ENCODE assay signal across 1 cellular context in the genomic region with DNA sequence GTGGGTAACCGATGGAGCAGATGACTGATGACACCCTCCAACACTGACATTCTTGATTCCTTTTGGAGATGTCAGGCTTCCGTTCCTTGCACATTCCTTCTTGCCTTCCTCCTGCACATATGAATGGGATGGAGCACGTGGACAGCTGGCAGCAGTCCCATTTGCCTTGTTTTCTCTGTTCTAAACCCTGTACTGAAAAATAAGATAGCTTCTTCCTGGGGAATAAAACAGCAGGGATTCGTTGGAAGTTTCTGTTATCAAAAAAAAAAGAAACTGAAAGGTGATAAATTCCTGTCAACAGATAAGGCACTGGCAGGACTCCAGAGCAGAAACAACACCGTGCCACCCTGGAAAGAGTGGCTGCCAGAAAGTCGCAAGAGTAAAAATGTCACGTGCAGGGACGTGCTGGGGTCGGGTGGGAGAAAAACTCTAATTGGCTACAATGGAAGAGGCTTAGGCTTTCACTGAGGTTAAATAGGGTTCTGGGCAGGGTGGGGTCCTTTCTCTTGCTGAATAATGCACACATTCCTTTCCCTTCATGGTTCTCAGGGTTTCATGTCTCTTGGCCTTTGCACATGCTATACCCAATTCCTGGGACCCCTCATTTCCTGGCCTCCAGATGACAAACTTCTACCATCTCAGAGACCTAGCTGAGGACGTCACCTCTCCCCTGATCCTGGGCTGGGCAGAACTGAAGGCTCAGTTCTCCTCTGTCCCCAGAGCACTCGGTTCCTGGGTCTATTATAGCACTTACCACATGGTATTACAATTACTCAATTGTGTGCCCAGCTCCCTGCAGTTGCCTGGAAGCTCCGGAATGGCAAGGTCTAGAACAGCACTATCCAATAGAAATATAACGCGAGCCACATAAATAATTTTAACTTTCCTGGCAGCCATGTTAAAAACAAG.
TF ChIP-seq lines count a peak whose summit lies in the region.

No MANE protein-coding gene starts in this region.

TF ChIP-seq in HEK293, 187 proteins besides CTCF, POLR2A, EP300 and RAD21 (continued from another document and continues in another):
- TF ChIP-seq, protein P1, sequence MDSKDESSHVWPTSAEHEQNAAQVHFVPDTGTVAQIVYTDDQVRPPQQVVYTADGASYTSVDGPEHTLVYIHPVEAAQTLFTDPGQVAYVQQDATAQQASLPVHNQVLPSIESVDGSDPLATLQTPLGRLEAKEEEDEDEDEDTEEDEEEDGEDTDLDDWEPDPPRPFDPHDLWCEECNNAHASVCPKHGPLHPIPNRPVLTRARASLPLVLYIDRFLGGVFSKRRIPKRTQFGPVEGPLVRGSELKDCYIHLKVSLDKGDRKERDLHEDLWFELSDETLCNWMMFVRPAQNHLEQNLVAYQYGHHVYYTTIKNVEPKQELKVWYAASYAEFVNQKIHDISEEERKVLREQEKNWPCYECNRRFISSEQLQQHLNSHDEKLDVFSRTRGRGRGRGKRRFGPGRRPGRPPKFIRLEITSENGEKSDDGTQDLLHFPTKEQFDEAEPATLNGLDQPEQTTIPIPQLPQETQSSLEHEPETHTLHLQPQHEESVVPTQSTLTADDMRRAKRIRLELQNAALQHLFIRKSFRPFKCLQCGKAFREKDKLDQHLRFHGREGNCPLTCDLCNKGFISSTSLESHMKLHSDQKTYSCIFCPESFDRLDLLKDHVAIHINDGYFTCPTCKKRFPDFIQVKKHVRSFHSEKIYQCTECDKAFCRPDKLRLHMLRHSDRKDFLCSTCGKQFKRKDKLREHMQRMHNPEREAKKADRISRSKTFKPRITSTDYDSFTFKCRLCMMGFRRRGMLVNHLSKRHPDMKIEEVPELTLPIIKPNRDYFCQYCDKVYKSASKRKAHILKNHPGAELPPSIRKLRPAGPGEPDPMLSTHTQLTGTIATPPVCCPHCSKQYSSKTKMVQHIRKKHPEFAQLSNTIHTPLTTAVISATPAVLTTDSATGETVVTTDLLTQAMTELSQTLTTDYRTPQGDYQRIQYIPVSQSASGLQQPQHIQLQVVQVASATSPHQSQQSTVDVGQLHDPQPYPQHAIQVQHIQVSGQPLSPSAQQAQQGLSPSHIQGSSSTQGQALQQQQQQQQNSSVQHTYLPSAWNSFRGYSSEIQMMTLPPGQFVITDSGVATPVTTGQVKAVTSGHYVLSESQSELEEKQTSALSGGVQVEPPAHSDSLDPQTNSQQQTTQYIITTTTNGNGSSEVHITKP (tag by site-specific recombination; IDR thresholded peaks at IDR 0.05) = peak; percentile 55
- TF ChIP-seq ZEB2 (tag by site-specific recombination; IDR thresholded peaks at IDR 0.05) (peak; percentile 32; the same call in 1 of the 2 replicates), KLF7 (tag by site-specific recombination; IDR thresholded peaks at IDR 0.05; ENCODE audit: borderline replicate concordance) (peak; percentile 18; the same call in 1 of the 2 replicates), ZNF624 (tag by site-specific recombination; IDR thresholded peaks at IDR 0.05) (no peak), GFI1B (tag by site-specific recombination; IDR thresholded peaks at IDR 0.05) (no peak), ZNF184 (tag by site-specific recombination; IDR thresholded peaks at IDR 0.05) (no peak), ZNF2 (tag by site-specific recombination; IDR thresholded peaks at IDR 0.05) (no peak), ZNF791 (tag by site-specific recombination; IDR thresholded peaks at IDR 0.05) (no peak), ZNF138 (tag by site-specific recombination; IDR thresholded peaks at IDR 0.05; ENCODE audit: borderline replicate concordance) (no peak), ZBTB17 (tag by site-specific recombination; IDR thresholded peaks at IDR 0.05) (peak; percentile 33; the same call in 1 of the 2 replicates), KLF10 (tag by site-specific recombination; IDR thresholded peaks at IDR 0.05) (0 out of 2 replicates have a peak, but pooled peaks have one; percentile 25), KLF1 (tag by site-specific recombination; IDR thresholded peaks at IDR 0.05) (0 out of 2 replicates have a peak, but pooled peaks have one; percentile 12), ZNF521 (tag by site-specific recombination; IDR thresholded peaks at IDR 0.05) (no peak), ZNF600 (tag by site-specific recombination; IDR thresholded peaks at IDR 0.05) (peak; percentile 76), SP7 (tag by site-specific recombination; IDR thresholded peaks at IDR 0.05) (peak; percentile 37; the same call in 1 of the 2 replicates), ZNF423 (tag by site-specific recombination; IDR thresholded peaks at IDR 0.05) (peak; percentile 39; the same call in 1 of the 2 replicates), ZXDB (tag by site-specific recombination; IDR thresholded peaks at IDR 0.05) (peak; percentile 91)
- TF ChIP-seq, protein P2, sequence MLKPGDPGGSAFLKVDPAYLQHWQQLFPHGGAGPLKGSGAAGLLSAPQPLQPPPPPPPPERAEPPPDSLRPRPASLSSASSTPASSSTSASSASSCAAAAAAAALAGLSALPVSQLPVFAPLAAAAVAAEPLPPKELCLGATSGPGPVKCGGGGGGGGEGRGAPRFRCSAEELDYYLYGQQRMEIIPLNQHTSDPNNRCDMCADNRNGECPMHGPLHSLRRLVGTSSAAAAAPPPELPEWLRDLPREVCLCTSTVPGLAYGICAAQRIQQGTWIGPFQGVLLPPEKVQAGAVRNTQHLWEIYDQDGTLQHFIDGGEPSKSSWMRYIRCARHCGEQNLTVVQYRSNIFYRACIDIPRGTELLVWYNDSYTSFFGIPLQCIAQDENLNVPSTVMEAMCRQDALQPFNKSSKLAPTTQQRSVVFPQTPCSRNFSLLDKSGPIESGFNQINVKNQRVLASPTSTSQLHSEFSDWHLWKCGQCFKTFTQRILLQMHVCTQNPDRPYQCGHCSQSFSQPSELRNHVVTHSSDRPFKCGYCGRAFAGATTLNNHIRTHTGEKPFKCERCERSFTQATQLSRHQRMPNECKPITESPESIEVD (tag by site-specific recombination; IDR thresholded peaks at IDR 0.05) = peak; percentile 96
- TF ChIP-seq, protein P3, sequence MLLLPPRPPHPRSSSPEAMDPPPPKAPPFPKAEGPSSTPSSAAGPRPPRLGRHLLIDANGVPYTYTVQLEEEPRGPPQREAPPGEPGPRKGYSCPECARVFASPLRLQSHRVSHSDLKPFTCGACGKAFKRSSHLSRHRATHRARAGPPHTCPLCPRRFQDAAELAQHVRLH (tag by site-specific recombination; IDR thresholded peaks at IDR 0.05) = peak; percentile 10; the same call in 1 of the 2 replicates
- TF ChIP-seq, protein P4, sequence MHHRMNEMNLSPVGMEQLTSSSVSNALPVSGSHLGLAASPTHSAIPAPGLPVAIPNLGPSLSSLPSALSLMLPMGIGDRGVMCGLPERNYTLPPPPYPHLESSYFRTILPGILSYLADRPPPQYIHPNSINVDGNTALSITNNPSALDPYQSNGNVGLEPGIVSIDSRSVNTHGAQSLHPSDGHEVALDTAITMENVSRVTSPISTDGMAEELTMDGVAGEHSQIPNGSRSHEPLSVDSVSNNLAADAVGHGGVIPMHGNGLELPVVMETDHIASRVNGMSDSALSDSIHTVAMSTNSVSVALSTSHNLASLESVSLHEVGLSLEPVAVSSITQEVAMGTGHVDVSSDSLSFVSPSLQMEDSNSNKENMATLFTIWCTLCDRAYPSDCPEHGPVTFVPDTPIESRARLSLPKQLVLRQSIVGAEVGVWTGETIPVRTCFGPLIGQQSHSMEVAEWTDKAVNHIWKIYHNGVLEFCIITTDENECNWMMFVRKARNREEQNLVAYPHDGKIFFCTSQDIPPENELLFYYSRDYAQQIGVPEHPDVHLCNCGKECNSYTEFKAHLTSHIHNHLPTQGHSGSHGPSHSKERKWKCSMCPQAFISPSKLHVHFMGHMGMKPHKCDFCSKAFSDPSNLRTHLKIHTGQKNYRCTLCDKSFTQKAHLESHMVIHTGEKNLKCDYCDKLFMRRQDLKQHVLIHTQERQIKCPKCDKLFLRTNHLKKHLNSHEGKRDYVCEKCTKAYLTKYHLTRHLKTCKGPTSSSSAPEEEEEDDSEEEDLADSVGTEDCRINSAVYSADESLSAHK (tag by site-specific recombination; IDR thresholded peaks at IDR 0.05) = peak; percentile 90
- TF ChIP-seq, protein P5, sequence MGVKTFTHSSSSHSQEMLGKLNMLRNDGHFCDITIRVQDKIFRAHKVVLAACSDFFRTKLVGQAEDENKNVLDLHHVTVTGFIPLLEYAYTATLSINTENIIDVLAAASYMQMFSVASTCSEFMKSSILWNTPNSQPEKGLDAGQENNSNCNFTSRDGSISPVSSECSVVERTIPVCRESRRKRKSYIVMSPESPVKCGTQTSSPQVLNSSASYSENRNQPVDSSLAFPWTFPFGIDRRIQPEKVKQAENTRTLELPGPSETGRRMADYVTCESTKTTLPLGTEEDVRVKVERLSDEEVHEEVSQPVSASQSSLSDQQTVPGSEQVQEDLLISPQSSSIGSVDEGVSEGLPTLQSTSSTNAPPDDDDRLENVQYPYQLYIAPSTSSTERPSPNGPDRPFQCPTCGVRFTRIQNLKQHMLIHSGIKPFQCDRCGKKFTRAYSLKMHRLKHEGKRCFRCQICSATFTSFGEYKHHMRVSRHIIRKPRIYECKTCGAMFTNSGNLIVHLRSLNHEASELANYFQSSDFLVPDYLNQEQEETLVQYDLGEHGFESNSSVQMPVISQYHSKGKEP (tag by site-specific recombination; IDR thresholded peaks at IDR 0.05) = peak; percentile 38; the same call in 1 of the 2 replicates
- TF ChIP-seq, protein P6, sequence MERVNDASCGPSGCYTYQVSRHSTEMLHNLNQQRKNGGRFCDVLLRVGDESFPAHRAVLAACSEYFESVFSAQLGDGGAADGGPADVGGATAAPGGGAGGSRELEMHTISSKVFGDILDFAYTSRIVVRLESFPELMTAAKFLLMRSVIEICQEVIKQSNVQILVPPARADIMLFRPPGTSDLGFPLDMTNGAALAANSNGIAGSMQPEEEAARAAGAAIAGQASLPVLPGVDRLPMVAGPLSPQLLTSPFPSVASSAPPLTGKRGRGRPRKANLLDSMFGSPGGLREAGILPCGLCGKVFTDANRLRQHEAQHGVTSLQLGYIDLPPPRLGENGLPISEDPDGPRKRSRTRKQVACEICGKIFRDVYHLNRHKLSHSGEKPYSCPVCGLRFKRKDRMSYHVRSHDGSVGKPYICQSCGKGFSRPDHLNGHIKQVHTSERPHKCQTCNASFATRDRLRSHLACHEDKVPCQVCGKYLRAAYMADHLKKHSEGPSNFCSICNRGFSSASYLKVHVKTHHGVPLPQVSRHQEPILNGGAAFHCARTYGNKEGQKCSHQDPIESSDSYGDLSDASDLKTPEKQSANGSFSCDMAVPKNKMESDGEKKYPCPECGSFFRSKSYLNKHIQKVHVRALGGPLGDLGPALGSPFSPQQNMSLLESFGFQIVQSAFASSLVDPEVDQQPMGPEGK (tag by site-specific recombination; IDR thresholded peaks at IDR 0.05) = peak; percentile 59
- TF ChIP-seq, protein P7, sequence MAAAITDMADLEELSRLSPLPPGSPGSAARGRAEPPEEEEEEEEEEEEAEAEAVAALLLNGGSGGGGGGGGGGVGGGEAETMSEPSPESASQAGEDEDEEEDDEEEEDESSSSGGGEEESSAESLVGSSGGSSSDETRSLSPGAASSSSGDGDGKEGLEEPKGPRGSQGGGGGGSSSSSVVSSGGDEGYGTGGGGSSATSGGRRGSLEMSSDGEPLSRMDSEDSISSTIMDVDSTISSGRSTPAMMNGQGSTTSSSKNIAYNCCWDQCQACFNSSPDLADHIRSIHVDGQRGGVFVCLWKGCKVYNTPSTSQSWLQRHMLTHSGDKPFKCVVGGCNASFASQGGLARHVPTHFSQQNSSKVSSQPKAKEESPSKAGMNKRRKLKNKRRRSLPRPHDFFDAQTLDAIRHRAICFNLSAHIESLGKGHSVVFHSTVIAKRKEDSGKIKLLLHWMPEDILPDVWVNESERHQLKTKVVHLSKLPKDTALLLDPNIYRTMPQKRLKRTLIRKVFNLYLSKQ (tag by site-specific recombination; IDR thresholded peaks at IDR 0.05; ENCODE audit: borderline replicate concordance) = no peak
- TF ChIP-seq, protein P8, sequence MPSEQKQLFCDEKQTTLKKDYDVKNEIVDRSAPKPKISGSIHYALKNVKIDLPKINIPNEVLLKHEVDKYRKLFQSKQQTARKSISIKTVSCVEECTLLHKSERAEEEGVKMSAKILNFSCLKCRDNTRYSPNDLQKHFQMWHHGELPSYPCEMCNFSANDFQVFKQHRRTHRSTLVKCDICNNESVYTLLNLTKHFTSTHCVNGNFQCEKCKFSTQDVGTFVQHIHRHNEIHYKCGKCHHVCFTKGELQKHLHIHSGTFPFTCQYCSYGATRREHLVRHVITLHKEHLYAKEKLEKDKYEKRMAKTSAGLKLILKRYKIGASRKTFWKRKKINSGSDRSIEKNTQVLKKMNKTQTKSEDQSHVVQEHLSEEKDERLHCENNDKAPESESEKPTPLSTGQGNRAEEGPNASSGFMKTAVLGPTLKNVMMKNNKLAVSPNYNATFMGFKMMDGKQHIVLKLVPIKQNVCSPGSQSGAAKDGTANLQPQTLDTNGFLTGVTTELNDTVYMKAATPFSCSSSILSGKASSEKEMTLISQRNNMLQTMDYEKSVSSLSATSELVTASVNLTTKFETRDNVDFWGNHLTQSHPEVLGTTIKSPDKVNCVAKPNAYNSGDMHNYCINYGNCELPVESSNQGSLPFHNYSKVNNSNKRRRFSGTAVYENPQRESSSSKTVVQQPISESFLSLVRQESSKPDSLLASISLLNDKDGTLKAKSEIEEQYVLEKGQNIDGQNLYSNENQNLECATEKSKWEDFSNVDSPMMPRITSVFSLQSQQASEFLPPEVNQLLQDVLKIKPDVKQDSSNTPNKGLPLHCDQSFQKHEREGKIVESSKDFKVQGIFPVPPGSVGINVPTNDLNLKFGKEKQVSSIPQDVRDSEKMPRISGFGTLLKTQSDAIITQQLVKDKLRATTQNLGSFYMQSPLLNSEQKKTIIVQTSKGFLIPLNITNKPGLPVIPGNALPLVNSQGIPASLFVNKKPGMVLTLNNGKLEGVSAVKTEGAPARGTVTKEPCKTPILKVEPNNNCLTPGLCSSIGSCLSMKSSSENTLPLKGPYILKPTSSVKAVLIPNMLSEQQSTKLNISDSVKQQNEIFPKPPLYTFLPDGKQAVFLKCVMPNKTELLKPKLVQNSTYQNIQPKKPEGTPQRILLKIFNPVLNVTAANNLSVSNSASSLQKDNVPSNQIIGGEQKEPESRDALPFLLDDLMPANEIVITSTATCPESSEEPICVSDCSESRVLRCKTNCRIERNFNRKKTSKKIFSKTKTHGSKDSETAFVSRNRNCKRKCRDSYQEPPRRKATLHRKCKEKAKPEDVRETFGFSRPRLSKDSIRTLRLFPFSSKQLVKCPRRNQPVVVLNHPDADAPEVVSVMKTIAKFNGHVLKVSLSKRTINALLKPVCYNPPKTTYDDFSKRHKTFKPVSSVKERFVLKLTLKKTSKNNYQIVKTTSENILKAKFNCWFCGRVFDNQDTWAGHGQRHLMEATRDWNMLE (tag by site-specific recombination; conservative IDR thresholded peaks at IDR 0.05; ENCODE audit: low read depth) = no peak
